Comparison of ENCODE assay signal across 26 cellular contexts in genomic region chr18:69205925-69206324, GRCh38.
"Had no signal": no experiment of that assay in that cellular context is flagged by ENCODE, and none has a peak within 500 bp of the region (broad histone marks: within the 10 kb centered on the region; RNA-seq: fewer than 3 reads in every experiment).

No MANE protein-coding gene starts in this region.

- H3K27ac ChIP-seq: left lung, lower lobe of right lung, neural progenitor cell, neutrophil, ovary, right atrium auricular region, right lobe of liver, tibial nerve, uterus had no signal

- H3K4me1 ChIP-seq: left lung, lower lobe of right lung, neural progenitor cell, right atrium auricular region, right lobe of liver, tibial nerve, uterus had no signal

- H3K4me3 ChIP-seq: left lung, lower lobe of right lung, neural progenitor cell, ovary, right atrium auricular region, right lobe of liver, smooth muscle cell, tibial nerve, uterus had no signal

- DNase-seq: hippocampal formation; kidney; left colon; left lung; lower lobe of right lung; mammary epithelial cell; mesenchymal stem cell; natural killer cell; nephron progenitor cell; occipital lobe; ovary; right lobe of liver; stimulated activated CD4-positive, alpha-beta T cell treated with anti-CD3 and anti-CD28 coated beads, Interleukin-1b, Interleukin-23, amount 100 ng/mL, for 48 hours; stimulated activated CD4-positive, alpha-beta T cell treated with anti-CD3 and anti-CD28 coated beads, Interleukin-2, amount 100 ng/mL, for 48 hours; stimulated activated CD4-positive, alpha-beta T cell treated with anti-CD3 and anti-CD28 coated beads, Interleukin-4, amount 100 ng/mL, for 4 hours; stimulated activated CD8-positive, alpha-beta memory T cell treated with anti-CD3 and anti-CD28 coated beads, Interleukin-4, amount 100 ng/mL, for 48 hours; stimulated activated naive CD4-positive, alpha-beta T cell treated with Interleukin-2 at 50 U/mL for 16 hours; stimulated activated naive CD8-positive, alpha-beta T cell treated with anti-CD3 and anti-CD28 coated beads, Interleukin-15, amount 100 ng/mL, for 72 hours; substantia nigra; uterus had no signal

- H3K9me3 ChIP-seq: left lung, lower lobe of right lung, neutrophil, ovary, right atrium auricular region, right lobe of liver, tibial nerve, uterus had no signal

- H3K36me3 ChIP-seq: left lung, lower lobe of right lung, neural progenitor cell, neutrophil, ovary, right atrium auricular region, right lobe of liver, tibial nerve had no signal

- H3K9ac ChIP-seq: neural progenitor cell had no signal

- ATAC-seq: left colon; left lung; lower lobe of right lung; natural killer cell; right lobe of liver; stimulated activated memory B cell treated with anti-CD40 and anti-IgM and Interleukin-4, amounts not matched to agents 10 μg/mL and 1 μg/mL and 100 μg/mL, for 72 hours; stimulated activated naive CD8-positive, alpha-beta T cell treated with anti-CD3 and anti-CD28 coated beads, Interleukin-15, amount 100 ng/mL, for 72 hours had no signal

- H3K27me3 ChIP-seq: left lung, neural progenitor cell, neutrophil, ovary, right atrium auricular region, right lobe of liver, tibial nerve, uterus had no signal
